In the genomic region with DNA sequence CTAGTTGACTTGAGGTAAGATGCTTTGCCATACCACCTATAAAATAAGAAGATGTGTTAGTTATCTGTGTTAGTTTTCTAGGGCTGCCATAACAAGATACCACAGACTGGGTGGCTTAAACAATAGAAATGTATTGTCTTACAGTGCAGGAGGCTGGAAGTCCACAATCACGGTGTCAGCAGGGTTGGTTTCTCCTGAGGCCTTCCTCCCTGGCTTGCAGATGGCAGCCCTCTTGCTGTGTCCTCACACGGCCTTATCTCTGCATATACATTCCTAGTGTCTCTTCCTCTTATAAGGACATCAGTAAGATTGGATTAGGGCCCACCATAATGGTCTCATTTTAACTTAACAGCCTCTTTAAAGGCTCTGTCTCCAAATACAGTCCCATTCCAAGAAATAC, we compare ENCODE assay signal across 26 cellular contexts.
"Had no signal": no experiment of that assay in that cellular context is flagged by ENCODE, and none has a peak within 500 bp of the region (broad histone marks: within the 10 kb centered on the region; RNA-seq: fewer than 3 reads in every experiment).

No MANE protein-coding gene starts in this region.

- H3K27ac ChIP-seq: ascending aorta, cardiac muscle cell, coronary artery, dorsolateral prefrontal cortex, gastroesophageal sphincter, hepatocyte, ovary, right lobe of liver, testis, transverse colon had no signal

- H3K4me1 Mint-ChIP-seq: brain had no signal

- ATAC-seq: activated CD4-positive, CD25-positive, alpha-beta regulatory T cell treated with anti-CD3 and anti-CD28 coated beads, Interleukin-2, amount 50 U/mL, for 24 hours; activated T-helper 17 cell treated with anti-CD3 and anti-CD28 coated beads, Interleukin-2, amount 50 U/mL, for 72 hours; gastroesophageal sphincter; left cardiac atrium; left ventricle myocardium superior; mucosa of descending colon; right lobe of liver; stimulated activated naive CD8-positive, alpha-beta T cell treated with anti-CD3 and anti-CD28 coated beads, Interleukin-15, Interleukin-2, amounts not matched to agents 100 U/mL and 50 U/mL, for 24 hours had no signal

- H3K27me3 Mint-ChIP-seq: activated CD4-positive, alpha-beta T cell treated with anti-CD3 and anti-CD28 coated beads, Interleukin-2, amount 10 ng/mL, durations not matched to agents 24 days and 14 days; activated naive CD8-positive, alpha-beta T cell; activated T-cell treated with anti-CD3 and anti-CD28 coated beads, Interleukin-2, amount 50 U/mL, for 24 hours; activated T-helper 17 cell treated with anti-CD3 and anti-CD28 coated beads, Interleukin-2, amount 50 U/mL, for 72 hours had no signal

- H3K4me3 Mint-ChIP-seq: activated naive CD8-positive, alpha-beta T cell; activated T-cell treated with anti-CD3 and anti-CD28 coated beads, Interleukin-2, amount 50 U/mL, for 24 hours; brain had no signal

- H3K36me3 Mint-ChIP-seq: brain had no signal

- H3K27ac Mint-ChIP-seq: activated T-cell treated with anti-CD3 and anti-CD28 coated beads, Interleukin-2, amount 50 U/mL, for 24 hours; activated T-helper 17 cell treated with anti-CD3 and anti-CD28 coated beads, Interleukin-2, amount 50 U/mL, for 72 hours; brain; progenitor cell of endocrine pancreas had no signal

- DNase-seq: activated CD4-positive, alpha-beta T cell treated with anti-CD3 and anti-CD28 coated beads, Interleukin-2, amount 10 ng/mL, durations not matched to agents 24 days and 14 days; activated CD8-positive, alpha-beta memory T cell treated with anti-CD3 and anti-CD28 coated beads for 24 hours; activated CD8-positive, alpha-beta memory T cell treated with anti-CD3 and anti-CD28 coated beads, Interleukin-2, amount 50 U/mL, for 48 hours; activated T-cell treated with anti-CD3 and anti-CD28 coated beads, Interleukin-2, amount 50 U/mL, for 24 hours; dorsolateral prefrontal cortex; effector memory CD4-positive, alpha-beta T cell; erythroblast; left cardiac atrium; left ventricle myocardium superior; mucosa of descending colon; ovary; right lobe of liver; stimulated activated CD4-positive, alpha-beta T cell treated with anti-CD3 and anti-CD28 coated beads, Interleukin-2, amount 100 ng/mL, for 48 hours; stimulated activated naive CD8-positive, alpha-beta T cell treated with anti-CD3 and anti-CD28 coated beads, Interleukin-15, Interleukin-2, amounts not matched to agents 100 U/mL and 50 U/mL, for 24 hours; testis; transverse colon had no signal

- H3K36me3 ChIP-seq: ascending aorta, cardiac muscle cell, gastroesophageal sphincter, ovary, right lobe of liver, transverse colon had no signal

- H3K9me3 ChIP-seq: ascending aorta, mucosa of descending colon, ovary, right lobe of liver, testis, transverse colon had no signal
